ENCODE assay signal across 13 cellular contexts in genomic region chr5:76787237-76787636, GRCh38. TPM values are rescaled to one million over a fixed set of nuclear protein-coding genes. Genes with fewer than 3 reads are reported as not detected.
A peak's percentile ranks its signal among the peaks of the same experiment; 100 is the strongest.
DNase-seq lines count a peak whose midpoint lies in the region; ATAC-seq and TF ChIP-seq lines count a peak whose summit lies in the region.
"Had no signal": no experiment of that assay in that cellular context is flagged by ENCODE, and none has a peak within 500 bp of the region (broad histone marks: within the 10 kb centered on the region; RNA-seq: fewer than 3 reads in every experiment).

No MANE protein-coding gene starts in this region.

- no peaks in the 10 kb centered on the region for H3K27me3 Mint-ChIP-seq in activated T-cell treated with anti-CD3 and anti-CD28 coated beads, Interleukin-2, amount 50 U/mL, for 4 hours (ENCODE audit: low read depth)
- H3K27me3 Mint-ChIP-seq: activated naive CD4-positive, alpha-beta T cell treated with anti-CD3 and anti-CD28 coated beads, Interleukin-2, amount 50 U/mL, for 24 hours had no signal

- H3K36me3 ChIP-seq in tibial artery (no peaks in the 10 kb centered on the region), Karpas-422 (ENCODE audit: insufficient read depth, low read length) (no peaks in the 10 kb centered on the region)

- DNase-seq in NCI-H1436 (lab: John Stamatoyannopoulos, UW) = peak; percentile 5
- DNase-seq in NCI-H1436 treated with DMSO at 0.1 percent for 48 hours (lab: John Stamatoyannopoulos, UW) = no peak
- peak; percentile 96 for DNase-seq in astrocyte of the spinal cord (ENCODE audit: low read depth, low spot score)
- DNase-seq in iris pigment epithelial cell (ENCODE audit: low read depth) = peak; percentile 94
- DNase-seq in tibial artery = peak; percentile 79 to 91
- DNase-seq in activated T-cell treated with anti-CD3 and anti-CD28 coated beads, Interleukin-2, amount 50 U/mL, for 4 hours = no peak
- DNase-seq in Karpas-422 = no peak
- no peak for DNase-seq in NCI-H2227 treated with DMSO at 0.1 percent for 48 hours (lab: John Stamatoyannopoulos, UW)
- DNase-seq: 8988T, GOT3, KBM-7, T-helper 1 cell had no signal

- H3K9me3 Mint-ChIP-seq in activated T-cell treated with anti-CD3 and anti-CD28 coated beads, Interleukin-2, amount 50 U/mL, for 4 hours = no peaks in the 10 kb centered on the region
- H3K9me3 Mint-ChIP-seq: activated naive CD4-positive, alpha-beta T cell treated with anti-CD3 and anti-CD28 coated beads, Interleukin-2, amount 50 U/mL, for 24 hours had no signal

- no peak overlapping the region for H3K4me2 ChIP-seq in Karpas-422 (ENCODE audit: low read depth, low read length, poor library complexity, severe bottlenecking)

- no peak overlapping the region for H3K9ac ChIP-seq in Karpas-422 (ENCODE audit: low read length)

- H3K36me3 Mint-ChIP-seq in activated T-cell treated with anti-CD3 and anti-CD28 coated beads, Interleukin-2, amount 50 U/mL, for 4 hours (ENCODE audit: insufficient read depth) = no peaks in the 10 kb centered on the region
- H3K36me3 Mint-ChIP-seq: activated naive CD4-positive, alpha-beta T cell treated with anti-CD3 and anti-CD28 coated beads, Interleukin-2, amount 50 U/mL, for 24 hours had no signal

- H3K27me3 ChIP-seq in tibial artery = peaks cover 0 to 4% of the 10 kb centered on the region in 2 donors
- no peaks in the 10 kb centered on the region for H3K27me3 ChIP-seq in Karpas-422 (ENCODE audit: low read length)

- no peak overlapping the region for H3K4me3 Mint-ChIP-seq in activated T-cell treated with anti-CD3 and anti-CD28 coated beads, Interleukin-2, amount 50 U/mL, for 4 hours
- H3K4me3 Mint-ChIP-seq: activated naive CD4-positive, alpha-beta T cell treated with anti-CD3 and anti-CD28 coated beads, Interleukin-2, amount 50 U/mL, for 24 hours had no signal

- in situ Hi-C loops in astrocyte of the spinal cord (cut with HindIII; ENCODE audit: low sequenced_read_pairs) = no loop called here

- H3K4me1 Mint-ChIP-seq in activated T-cell treated with anti-CD3 and anti-CD28 coated beads, Interleukin-2, amount 50 U/mL, for 4 hours (ENCODE audit: low read depth) = peaks cover 25% of the 10 kb centered on the region

- H4K20me1 ChIP-seq in Karpas-422 (ENCODE audit: insufficient read depth, low read depth, low read length) = no peaks in the 10 kb centered on the region

- H3K9me3 ChIP-seq in tibial artery = no peaks in the 10 kb centered on the region
- no peaks in the 10 kb centered on the region for H3K9me3 ChIP-seq in Karpas-422 (ENCODE audit: low read length)

- no peaks in the 10 kb centered on the region for H3K79me2 ChIP-seq in Karpas-422 (ENCODE audit: low read length)

- TF ChIP-seq CTCF in astrocyte of the spinal cord (IDR thresholded peaks at IDR 0.05; ENCODE audit: low read depth, low read length) (no peak), tibial artery (IDR thresholded peaks at IDR 0.05) (no peak)

- H3K27ac ChIP-seq in tibial artery = peak overlapping the region; percentile 41 to 61
- H3K27ac ChIP-seq in Karpas-422 (ENCODE audit: low read length) = no peak overlapping the region

- H3K4me3 ChIP-seq in astrocyte of the spinal cord (ENCODE audit: low read depth, low read length) (no peak overlapping the region), tibial artery (no peak overlapping the region), Karpas-422 (ENCODE audit: low read length) (no peak overlapping the region)

- ATAC-seq in activated T-cell treated with anti-CD3 and anti-CD28 coated beads, Interleukin-2, amount 50 U/mL, for 4 hours = no peak

- no peak overlapping the region for H2AFZ ChIP-seq in Karpas-422 (ENCODE audit: low read length)

- intact Hi-C loops in tibial artery (cut with DNase I; ENCODE audit: low total_unique reads) = no loop called here

- H3K4me1 ChIP-seq in tibial artery (peaks cover 0 to 35% (median 10%) of the 10 kb centered on the region in 4 donors), Karpas-422 (ENCODE audit: low read length) (no peaks in the 10 kb centered on the region)

- H3K9me2 ChIP-seq in Karpas-422 (replicated peaks; ENCODE audit: insufficient read depth, low read length) = no peaks in the 10 kb centered on the region

RNA-seq across cellular contexts. Expression of gene F2RL1, which starts 31.6 kb away (rescaled TPM):
- 1 to 10 TPM; 1.6 to 1.9 (median 1.8) TPM for total RNA-seq in activated T-cell treated with anti-CD3 and anti-CD28 coated beads, Interleukin-2, amount 50 U/mL, for 4 hours
- not detected in 2 replicates for total RNA-seq in Karpas-422 (2014; rRNA removed; shearing (Covaris generic); ENCODE audit: low replicate concordance)

Comparison
In these comparisons a context has a peak if more than half of its experiments do, and no peak if none do; other contexts are left out.
1. DNase-seq: peak in NCI-H1436 (single experiment), astrocyte of the spinal cord (single experiment), iris pigment epithelial cell (single experiment) and tibial artery (2 of 2); none in NCI-H1436 treated with DMSO at 0.1 percent for 48 hours (single experiment), activated T-cell treated with anti-CD3 and anti-CD28 coated beads, Interleukin-2, amount 50 U/mL, for 4 hours (single experiment), Karpas-422 (single experiment) and NCI-H2227 treated with DMSO at 0.1 percent for 48 hours (single experiment).